In the genomic region with DNA sequence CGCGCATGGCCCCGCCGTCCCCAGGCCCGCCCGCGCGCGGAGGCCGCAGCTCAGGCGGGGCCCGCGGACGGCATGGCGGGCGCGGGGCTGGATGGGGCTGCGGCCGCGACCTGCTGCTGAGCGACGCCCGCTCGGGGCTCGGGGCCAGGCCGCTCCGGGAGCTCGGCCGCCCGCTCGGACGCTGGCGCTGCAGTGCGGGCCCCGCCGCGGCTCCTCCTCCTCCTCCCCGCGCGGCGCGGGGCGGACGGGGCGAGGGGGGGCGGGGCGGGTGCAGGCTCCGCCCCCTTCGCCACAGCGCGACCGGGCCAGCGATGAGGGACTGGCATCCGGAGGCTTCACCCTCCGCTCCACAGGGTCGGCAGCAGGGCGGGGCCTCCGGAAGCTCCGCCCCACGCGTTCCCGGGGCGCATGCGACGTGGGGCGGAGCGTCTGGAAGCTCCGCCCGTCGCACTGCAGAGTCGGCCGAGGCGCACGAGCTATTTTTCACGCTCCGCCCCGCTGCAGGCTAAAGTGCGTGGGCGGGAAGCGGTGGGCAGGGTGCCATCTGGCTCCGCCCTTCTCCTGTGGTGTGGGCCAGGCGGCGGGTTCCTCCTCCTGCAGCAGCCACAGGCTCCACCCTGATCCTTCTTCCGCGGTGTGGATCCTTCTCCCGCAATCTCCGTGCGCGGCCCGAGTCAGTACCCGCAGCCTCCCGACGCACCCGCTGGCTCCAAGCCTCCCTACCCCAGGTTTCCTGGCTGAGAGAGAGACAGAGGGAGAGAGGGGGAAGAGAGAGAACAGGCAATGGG, we compare ENCODE assay signal across 1 cellular context.
TF ChIP-seq lines count a peak whose summit lies in the region.

TSS of gene PKD1 (minus strand) at position 196 of the 788 bp plus-strand sequence. CDS start 209 bp downstream, outside the sequence.

TF ChIP-seq in HEK293, 187 proteins besides CTCF, POLR2A, EP300 and RAD21 (continued from another document):
- TF ChIP-seq EGR2 (tag by site-specific recombination; IDR thresholded peaks at IDR 0.05; ENCODE audit: low read depth): peak; percentile 79
- TF ChIP-seq ZNF366 (tag by site-specific recombination; conservative IDR thresholded peaks at IDR 0.05): peak; percentile 73
- TF ChIP-seq HIC1 (tag by site-specific recombination; IDR thresholded peaks at IDR 0.05): peak; percentile 94
- peak; percentile 63 for TF ChIP-seq KLF17 (tag by site-specific recombination; IDR thresholded peaks at IDR 0.05)
- TF ChIP-seq ZBTB17 (tag by site-specific recombination; IDR thresholded peaks at IDR 0.05): peak; percentile 59
- TF ChIP-seq, protein P1, sequence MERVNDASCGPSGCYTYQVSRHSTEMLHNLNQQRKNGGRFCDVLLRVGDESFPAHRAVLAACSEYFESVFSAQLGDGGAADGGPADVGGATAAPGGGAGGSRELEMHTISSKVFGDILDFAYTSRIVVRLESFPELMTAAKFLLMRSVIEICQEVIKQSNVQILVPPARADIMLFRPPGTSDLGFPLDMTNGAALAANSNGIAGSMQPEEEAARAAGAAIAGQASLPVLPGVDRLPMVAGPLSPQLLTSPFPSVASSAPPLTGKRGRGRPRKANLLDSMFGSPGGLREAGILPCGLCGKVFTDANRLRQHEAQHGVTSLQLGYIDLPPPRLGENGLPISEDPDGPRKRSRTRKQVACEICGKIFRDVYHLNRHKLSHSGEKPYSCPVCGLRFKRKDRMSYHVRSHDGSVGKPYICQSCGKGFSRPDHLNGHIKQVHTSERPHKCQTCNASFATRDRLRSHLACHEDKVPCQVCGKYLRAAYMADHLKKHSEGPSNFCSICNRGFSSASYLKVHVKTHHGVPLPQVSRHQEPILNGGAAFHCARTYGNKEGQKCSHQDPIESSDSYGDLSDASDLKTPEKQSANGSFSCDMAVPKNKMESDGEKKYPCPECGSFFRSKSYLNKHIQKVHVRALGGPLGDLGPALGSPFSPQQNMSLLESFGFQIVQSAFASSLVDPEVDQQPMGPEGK (tag by site-specific recombination; IDR thresholded peaks at IDR 0.05): 0 out of 2 replicates have a peak, but pooled peaks have one; percentile 29
TF ChIP-seq in HEK293: peak in this region for 17; not testable (repeated sequence) for 170.
